26 cellular contexts compared by ENCODE assay signal in genomic region chr6:86147859-86148258, GRCh38.
"Had no signal": no experiment of that assay in that cellular context is flagged by ENCODE, and none has a peak within 500 bp of the region (broad histone marks: within the 10 kb centered on the region; RNA-seq: fewer than 3 reads in every experiment).

No MANE protein-coding gene starts in this region.

- H3K4me1 ChIP-seq: colonic mucosa, esophagus squamous epithelium, gastrocnemius medialis, heart right ventricle, left lung, lower lobe of right lung had no signal

- H3K36me3 Mint-ChIP-seq: mesothelial cell of epicardium; naive B cell; naive thymus-derived CD8-positive, alpha-beta T cell had no signal

- H3K4me3 ChIP-seq: colonic mucosa, esophagus squamous epithelium, gastrocnemius medialis, heart right ventricle, left lung, lower lobe of right lung, mucosa of descending colon had no signal

- H3K36me3 ChIP-seq: colonic mucosa, esophagus squamous epithelium, gastrocnemius medialis, heart right ventricle, left lung, lower lobe of right lung had no signal

- DNase-seq: colonic mucosa; cortex of kidney; effector CD8-positive, alpha-beta T cell; effector memory CD8-positive, alpha-beta T cell; endodermal cell; erythroblast; esophagus squamous epithelium; foreskin fibroblast; foreskin melanocyte; gastrocnemius medialis; glutamatergic neuron; head of caudate nucleus; heart right ventricle; hippocampal formation; left cardiac atrium; left lung; left ventricle myocardium superior; lower lobe of right lung; mesenchymal stem cell; mucosa of descending colon; naive B cell; naive thymus-derived CD8-positive, alpha-beta T cell had no signal

- H3K4me1 Mint-ChIP-seq: mesothelial cell of epicardium; naive B cell; naive thymus-derived CD8-positive, alpha-beta T cell had no signal

- H3K27ac ChIP-seq: colonic mucosa, epithelial cell of prostate, esophagus squamous epithelium, gastrocnemius medialis, heart right ventricle, left lung, lower lobe of right lung had no signal

- H3K4me3 Mint-ChIP-seq: dendritic cell treated with granulocyte-macrophage colony-stimulating factor and Interleukin-4, amounts not matched to agents 40 ng/mL and 50 ng/mL, for 4 days; effector memory CD8-positive, alpha-beta T cell; endodermal cell; mesothelial cell of epicardium; naive B cell; naive thymus-derived CD8-positive, alpha-beta T cell had no signal

- ATAC-seq: effector memory CD8-positive, alpha-beta T cell; esophagus mucosa; gastrocnemius medialis; heart right ventricle; left cardiac atrium; left lung; left ventricle myocardium superior; lower lobe of right lung; mucosa of descending colon; naive thymus-derived CD8-positive, alpha-beta T cell had no signal

- H3K27ac Mint-ChIP-seq: dendritic cell treated with granulocyte-macrophage colony-stimulating factor and Interleukin-4, amounts not matched to agents 40 ng/mL and 50 ng/mL, for 4 days; effector memory CD8-positive, alpha-beta T cell; endodermal cell; mesothelial cell of epicardium; naive thymus-derived CD8-positive, alpha-beta T cell had no signal

- H3K9me3 ChIP-seq: colonic mucosa, esophagus squamous epithelium, gastrocnemius medialis, lower lobe of right lung had no signal

- H3K27me3 ChIP-seq: colonic mucosa, esophagus squamous epithelium, gastrocnemius medialis, heart right ventricle, left lung had no signal

- H3K27me3 Mint-ChIP-seq: dendritic cell treated with granulocyte-macrophage colony-stimulating factor and Interleukin-4, amounts not matched to agents 40 ng/mL and 50 ng/mL, for 4 days; effector memory CD8-positive, alpha-beta T cell; naive B cell; naive thymus-derived CD8-positive, alpha-beta T cell had no signal
